Comparison of ENCODE assay signal across 31 cellular contexts in genomic region chr17:81528384-81528650, GRCh38. TPM values are rescaled to one million over a fixed set of nuclear protein-coding genes. Genes with fewer than 3 reads are reported as not detected.
"Had no signal": no experiment of that assay in that cellular context is flagged by ENCODE, and none has a peak within 500 bp of the region (broad histone marks: within the 10 kb centered on the region; RNA-seq: fewer than 3 reads in every experiment).

No MANE protein-coding gene starts in this region.

- H3K4me1 Mint-ChIP-seq: activated CD4-positive, alpha-beta T cell treated with anti-CD3 and anti-CD28 coated beads for 36 hours; activated CD4-positive, alpha-beta T cell treated with anti-CD3 and anti-CD28 coated beads, Interleukin-2, amount 10 ng/mL, durations not matched to agents 7 days and 5 days; activated naive CD4-positive, alpha-beta T cell treated with anti-CD3 and anti-CD28 coated beads, Interleukin-2, amount 50 U/mL, for 24 hours; activated naive CD8-positive, alpha-beta T cell treated with anti-CD3 and anti-CD28 coated beads, Interleukin-2, amount 10 ng/mL, durations not matched to agents 7 days and 5 days; WTC11 had no signal

- H3K27me3 ChIP-seq: ascending aorta, MG63 had no signal

- H3K27ac Mint-ChIP-seq: activated CD4-positive, alpha-beta T cell treated with anti-CD3 and anti-CD28 coated beads for 36 hours; activated CD4-positive, alpha-beta T cell treated with anti-CD3 and anti-CD28 coated beads, Interleukin-2, amount 10 ng/mL, durations not matched to agents 7 days and 5 days; activated CD8-positive, alpha-beta T cell treated with anti-CD3 and anti-CD28 coated beads, Interleukin-2, amount 10 ng/mL, durations not matched to agents 7 days and 5 days; activated naive CD4-positive, alpha-beta T cell treated with anti-CD3 and anti-CD28 coated beads, Interleukin-2, amount 50 U/mL, for 24 hours; activated naive CD8-positive, alpha-beta T cell treated with anti-CD3 and anti-CD28 coated beads, Interleukin-2, amount 10 ng/mL, durations not matched to agents 7 days and 5 days; activated T-cell treated with anti-CD3 and anti-CD28 coated beads, Interleukin-2, amount 50 U/mL, for 24 hours; activated T-helper 2 cell treated with anti-CD3 and anti-CD28 coated beads, Interferon-gamma antibody, Interleukin-2, Interleukin-4, amounts not matched to agents 10 μg/mL and 5 μg/mL and 100 μg/mL, durations not matched to agents 14 hours and 24 hours and 36 hours; WTC11 had no signal

- ATAC-seq: activated CD4-positive, alpha-beta T cell treated with anti-CD3 and anti-CD28 coated beads for 36 hours; activated CD4-positive, CD25-positive, alpha-beta regulatory T cell treated with anti-CD3 and anti-CD28 coated beads, Interleukin-2, amount 50 U/mL, for 24 hours; activated CD8-positive, alpha-beta T cell treated with anti-CD3 and anti-CD28 coated beads, Interleukin-2, amount 10 ng/mL, durations not matched to agents 7 days and 5 days; WTC11 had no signal

- H3K36me3 ChIP-seq: ascending aorta, MG63 had no signal

- H3K27ac ChIP-seq: ascending aorta had no signal

- DNase-seq: activated CD4-positive, alpha-beta T cell treated with anti-CD3 and anti-CD28 coated beads for 36 hours; activated CD4-positive, alpha-beta T cell treated with anti-CD3 and anti-CD28 coated beads, Interleukin-2, amount 10 ng/mL, durations not matched to agents 7 days and 5 days; activated CD4-positive, alpha-beta T cell treated with anti-CD3 and anti-CD28 coated beads, Interleukin-2, amount 50 U/mL, for 48 hours; activated CD8-positive, alpha-beta T cell treated with anti-CD3 and anti-CD28 coated beads, Interleukin-2, amount 10 ng/mL, durations not matched to agents 7 days and 5 days; activated gamma-delta T cell; activated naive CD4-positive, alpha-beta T cell treated with Interleukin-2 at 50 U/mL for 16 hours; activated naive CD8-positive, alpha-beta T cell treated with anti-CD3 and anti-CD28 coated beads, Interleukin-2, amount 10 ng/mL, durations not matched to agents 7 days and 5 days; activated T-cell treated with anti-CD3 and anti-CD28 coated beads, Interleukin-2, amount 50 U/mL, for 24 hours; amygdala; caudate nucleus; cerebellar nuclear complex; Karpas-422; KBM-7; MG63; NCI-H1048; NCI-H1105 treated with DMSO at 0.1 percent for 48 hours; NCI-H1436; NCI-H1694; NCI-H2029; NCI-H2171; NK-92 treated with Interleukin-12 subunit alpha and Interleukin-12 subunit beta, amount 100 ng/mL, for 24 hours; Right ventricle myocardium superior; SW 1271; T-helper 1 cell; T-helper 2 cell; T-helper 9 cell had no signal

- H3K4me3 Mint-ChIP-seq: activated CD4-positive, alpha-beta T cell treated with anti-CD3 and anti-CD28 coated beads for 36 hours; activated CD4-positive, alpha-beta T cell treated with anti-CD3 and anti-CD28 coated beads, Interleukin-2, amount 10 ng/mL, durations not matched to agents 7 days and 5 days; activated CD8-positive, alpha-beta T cell treated with anti-CD3 and anti-CD28 coated beads, Interleukin-2, amount 10 ng/mL, durations not matched to agents 7 days and 5 days; activated naive CD4-positive, alpha-beta T cell treated with anti-CD3 and anti-CD28 coated beads, Interleukin-2, amount 50 U/mL, for 24 hours; activated naive CD8-positive, alpha-beta T cell treated with anti-CD3 and anti-CD28 coated beads, Interleukin-2, amount 10 ng/mL, durations not matched to agents 7 days and 5 days; activated T-cell treated with anti-CD3 and anti-CD28 coated beads, Interleukin-2, amount 50 U/mL, for 24 hours; WTC11 had no signal

- H3K36me3 Mint-ChIP-seq: activated naive CD4-positive, alpha-beta T cell treated with anti-CD3 and anti-CD28 coated beads, Interleukin-2, amount 50 U/mL, for 24 hours; activated naive CD8-positive, alpha-beta T cell treated with anti-CD3 and anti-CD28 coated beads, Interleukin-2, amount 10 ng/mL, durations not matched to agents 7 days and 5 days; WTC11 had no signal

- H3K9me3 Mint-ChIP-seq: activated CD4-positive, alpha-beta T cell treated with anti-CD3 and anti-CD28 coated beads, Interleukin-2, amount 10 ng/mL, durations not matched to agents 7 days and 5 days; activated naive CD4-positive, alpha-beta T cell treated with anti-CD3 and anti-CD28 coated beads, Interleukin-2, amount 50 U/mL, for 24 hours; activated naive CD8-positive, alpha-beta T cell treated with anti-CD3 and anti-CD28 coated beads, Interleukin-2, amount 10 ng/mL, durations not matched to agents 7 days and 5 days; activated T-cell treated with anti-CD3 and anti-CD28 coated beads, Interleukin-2, amount 50 U/mL, for 24 hours; activated T-helper 2 cell treated with anti-CD3 and anti-CD28 coated beads, Interferon-gamma antibody, Interleukin-2, Interleukin-4, amounts not matched to agents 10 μg/mL and 5 μg/mL and 100 μg/mL, durations not matched to agents 14 hours and 24 hours and 36 hours; WTC11 had no signal

- H3K27me3 Mint-ChIP-seq: activated CD4-positive, alpha-beta T cell treated with anti-CD3 and anti-CD28 coated beads, Interleukin-2, amount 10 ng/mL, durations not matched to agents 7 days and 5 days; activated naive CD8-positive, alpha-beta T cell treated with anti-CD3 and anti-CD28 coated beads, Interleukin-2, amount 10 ng/mL, durations not matched to agents 7 days and 5 days; activated T-cell treated with anti-CD3 and anti-CD28 coated beads, Interleukin-2, amount 50 U/mL, for 24 hours had no signal

- H3K9me3 ChIP-seq: ascending aorta, MG63 had no signal

- H3K4me3 ChIP-seq: MG63 had no signal

RNA-seq across cellular contexts. Expression of gene FSCN2, which starts 0.1 kb away (rescaled TPM):
- total RNA-seq: ascending aorta had no signal
